Comparison of ENCODE assay signal across 18 cellular contexts in genomic region chr3:59970384-59970783, GRCh38.
"Had no signal": no experiment of that assay in that cellular context is flagged by ENCODE, and none has a peak within 500 bp of the region (broad histone marks: within the 10 kb centered on the region; RNA-seq: fewer than 3 reads in every experiment).

No MANE protein-coding gene starts in this region.

- H3K4me3 Mint-ChIP-seq: endodermal cell; natural killer cell treated with Interleukin-12 subunit alpha and Interleukin-12 subunit beta and Interleukin-15 and Interleukin-18, amount 100 ng/mL, for 72 hours had no signal

- ATAC-seq: left lung; natural killer cell treated with Interleukin-12 subunit alpha and Interleukin-12 subunit beta and Interleukin-15 and Interleukin-18, amount 100 ng/mL, for 72 hours had no signal

- H3K4me1 Mint-ChIP-seq: endodermal cell had no signal

- H3K27me3 Mint-ChIP-seq: natural killer cell treated with Interleukin-12 subunit alpha and Interleukin-12 subunit beta and Interleukin-15 and Interleukin-18, amount 100 ng/mL, for 72 hours had no signal

- DNase-seq: effector CD4-positive, alpha-beta T cell; endodermal cell; erythroblast; foreskin melanocyte; heart left ventricle; hippocampal formation; kidney glomerular epithelial cell; left lung; mesenchymal stem cell; midbrain; occipital lobe; small intestine; stimulated activated CD4-positive, alpha-beta T cell treated with anti-CD3 and anti-CD28 coated beads, Interleukin-12 subunit alpha, Interleukin-12 subunit beta, amount 100 ng/mL, for 4 hours; stimulated activated naive CD4-positive, alpha-beta T cell; stomach; substantia nigra; transverse colon had no signal

- H3K9me3 Mint-ChIP-seq: endodermal cell had no signal

- H3K27ac Mint-ChIP-seq: endodermal cell; natural killer cell treated with Interleukin-12 subunit alpha and Interleukin-12 subunit beta and Interleukin-15 and Interleukin-18, amount 100 ng/mL, for 72 hours had no signal
